In the genomic region with DNA sequence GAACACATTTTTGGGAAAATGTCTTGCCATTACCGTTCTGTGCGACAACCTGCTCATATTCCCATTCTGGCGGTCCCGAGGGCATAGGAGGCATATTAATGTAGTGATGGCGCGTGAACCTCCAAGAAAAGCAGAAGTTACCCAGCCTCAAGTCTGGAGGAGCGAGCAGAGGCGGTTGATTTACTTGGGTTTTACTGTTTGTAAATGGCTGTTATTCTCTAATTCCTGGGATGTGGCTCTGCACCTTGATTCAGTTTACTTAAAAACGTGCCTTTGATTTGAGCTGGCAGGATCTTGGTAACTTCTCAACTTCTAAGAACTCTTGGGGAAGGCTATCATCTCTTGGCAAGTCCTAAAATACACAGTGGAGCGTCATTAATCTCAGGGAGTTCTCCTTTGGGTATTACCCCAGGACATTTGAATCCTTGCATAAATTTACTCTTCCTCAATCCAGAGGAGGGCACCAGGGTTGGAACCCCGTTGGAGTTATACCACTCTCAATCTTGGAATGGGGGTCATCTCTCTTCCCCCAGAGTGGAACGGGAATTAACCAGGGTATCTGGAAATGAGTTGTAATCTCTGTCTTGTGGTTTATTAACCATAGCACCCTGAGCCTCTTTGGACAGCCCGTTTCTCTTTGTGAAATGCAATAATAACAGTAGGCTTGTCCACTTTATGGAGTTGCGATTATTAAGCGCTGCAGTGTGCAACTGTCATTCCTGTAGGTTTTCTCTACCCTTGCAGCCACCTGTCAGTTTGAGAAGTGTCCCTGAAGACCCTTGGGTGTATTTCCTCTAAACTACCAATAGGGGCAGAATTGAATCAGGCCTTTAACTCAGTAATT, we compare ENCODE assay signal across 1 cellular context.
TF ChIP-seq lines count a peak whose summit lies in the region.

No MANE protein-coding gene starts in this region.

TF ChIP-seq in HEK293, 187 proteins besides CTCF, POLR2A, EP300 and RAD21 (continued from another document):
- TF ChIP-seq, protein P1, sequence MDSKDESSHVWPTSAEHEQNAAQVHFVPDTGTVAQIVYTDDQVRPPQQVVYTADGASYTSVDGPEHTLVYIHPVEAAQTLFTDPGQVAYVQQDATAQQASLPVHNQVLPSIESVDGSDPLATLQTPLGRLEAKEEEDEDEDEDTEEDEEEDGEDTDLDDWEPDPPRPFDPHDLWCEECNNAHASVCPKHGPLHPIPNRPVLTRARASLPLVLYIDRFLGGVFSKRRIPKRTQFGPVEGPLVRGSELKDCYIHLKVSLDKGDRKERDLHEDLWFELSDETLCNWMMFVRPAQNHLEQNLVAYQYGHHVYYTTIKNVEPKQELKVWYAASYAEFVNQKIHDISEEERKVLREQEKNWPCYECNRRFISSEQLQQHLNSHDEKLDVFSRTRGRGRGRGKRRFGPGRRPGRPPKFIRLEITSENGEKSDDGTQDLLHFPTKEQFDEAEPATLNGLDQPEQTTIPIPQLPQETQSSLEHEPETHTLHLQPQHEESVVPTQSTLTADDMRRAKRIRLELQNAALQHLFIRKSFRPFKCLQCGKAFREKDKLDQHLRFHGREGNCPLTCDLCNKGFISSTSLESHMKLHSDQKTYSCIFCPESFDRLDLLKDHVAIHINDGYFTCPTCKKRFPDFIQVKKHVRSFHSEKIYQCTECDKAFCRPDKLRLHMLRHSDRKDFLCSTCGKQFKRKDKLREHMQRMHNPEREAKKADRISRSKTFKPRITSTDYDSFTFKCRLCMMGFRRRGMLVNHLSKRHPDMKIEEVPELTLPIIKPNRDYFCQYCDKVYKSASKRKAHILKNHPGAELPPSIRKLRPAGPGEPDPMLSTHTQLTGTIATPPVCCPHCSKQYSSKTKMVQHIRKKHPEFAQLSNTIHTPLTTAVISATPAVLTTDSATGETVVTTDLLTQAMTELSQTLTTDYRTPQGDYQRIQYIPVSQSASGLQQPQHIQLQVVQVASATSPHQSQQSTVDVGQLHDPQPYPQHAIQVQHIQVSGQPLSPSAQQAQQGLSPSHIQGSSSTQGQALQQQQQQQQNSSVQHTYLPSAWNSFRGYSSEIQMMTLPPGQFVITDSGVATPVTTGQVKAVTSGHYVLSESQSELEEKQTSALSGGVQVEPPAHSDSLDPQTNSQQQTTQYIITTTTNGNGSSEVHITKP (tag by site-specific recombination; IDR thresholded peaks at IDR 0.05), result peak; percentile 84
- TF ChIP-seq ZNF596 (tag by site-specific recombination; IDR thresholded peaks at IDR 0.05), result no peak
- TF ChIP-seq, protein P2, sequence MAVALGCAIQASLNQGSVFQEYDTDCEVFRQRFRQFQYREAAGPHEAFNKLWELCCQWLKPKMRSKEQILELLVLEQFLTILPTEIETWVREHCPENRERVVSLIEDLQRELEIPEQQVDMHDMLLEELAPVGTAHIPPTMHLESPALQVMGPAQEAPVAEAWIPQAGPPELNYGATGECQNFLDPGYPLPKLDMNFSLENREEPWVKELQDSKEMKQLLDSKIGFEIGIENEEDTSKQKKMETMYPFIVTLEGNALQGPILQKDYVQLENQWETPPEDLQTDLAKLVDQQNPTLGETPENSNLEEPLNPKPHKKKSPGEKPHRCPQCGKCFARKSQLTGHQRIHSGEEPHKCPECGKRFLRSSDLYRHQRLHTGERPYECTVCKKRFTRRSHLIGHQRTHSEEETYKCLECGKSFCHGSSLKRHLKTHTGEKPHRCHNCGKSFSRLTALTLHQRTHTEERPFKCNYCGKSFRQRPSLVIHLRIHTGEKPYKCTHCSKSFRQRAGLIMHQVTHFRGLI (tag by site-specific recombination; IDR thresholded peaks at IDR 0.05), result no peak
- TF ChIP-seq, protein P3, sequence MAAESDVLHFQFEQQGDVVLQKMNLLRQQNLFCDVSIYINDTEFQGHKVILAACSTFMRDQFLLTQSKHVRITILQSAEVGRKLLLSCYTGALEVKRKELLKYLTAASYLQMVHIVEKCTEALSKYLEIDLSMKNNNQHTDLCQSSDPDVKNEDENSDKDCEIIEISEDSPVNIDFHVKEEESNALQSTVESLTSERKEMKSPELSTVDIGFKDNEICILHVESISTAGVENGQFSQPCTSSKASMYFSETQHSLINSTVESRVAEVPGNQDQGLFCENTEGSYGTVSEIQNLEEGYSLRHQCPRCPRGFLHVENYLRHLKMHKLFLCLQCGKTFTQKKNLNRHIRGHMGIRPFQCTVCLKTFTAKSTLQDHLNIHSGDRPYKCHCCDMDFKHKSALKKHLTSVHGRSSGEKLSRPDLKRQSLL (tag by site-specific recombination; IDR thresholded peaks at IDR 0.05), result no peak
- no peak for TF ChIP-seq MYNN (tag by site-specific recombination; IDR thresholded peaks at IDR 0.05; ENCODE audit: borderline replicate concordance)
- TF ChIP-seq ZNF792 (tag by site-specific recombination; IDR thresholded peaks at IDR 0.05), result no peak
- TF ChIP-seq OVOL3 (tag by site-specific recombination; IDR thresholded peaks at IDR 0.05), result no peak
- TF ChIP-seq ZBTB21 (tag by site-specific recombination; IDR thresholded peaks at IDR 0.05), result no peak
- no peak for TF ChIP-seq WT1 (tag by site-specific recombination; IDR thresholded peaks at IDR 0.05)
- no peak for TF ChIP-seq ZNF132 (tag by site-specific recombination; IDR thresholded peaks at IDR 0.05; ENCODE audit: borderline replicate concordance)
- TF ChIP-seq SCRT2 (tag by site-specific recombination; IDR thresholded peaks at IDR 0.05), result peak; percentile 33; the same call in 1 of the 2 replicates
- no peak for TF ChIP-seq ZSCAN16 (tag by site-specific recombination; IDR thresholded peaks at IDR 0.05)
- TF ChIP-seq MEIS1 (CRISPR knock-in tag; IDR thresholded peaks at IDR 0.05; ENCODE audit: borderline replicate concordance), result no peak
